8 cellular contexts compared by ENCODE assay signal in the genomic region with DNA sequence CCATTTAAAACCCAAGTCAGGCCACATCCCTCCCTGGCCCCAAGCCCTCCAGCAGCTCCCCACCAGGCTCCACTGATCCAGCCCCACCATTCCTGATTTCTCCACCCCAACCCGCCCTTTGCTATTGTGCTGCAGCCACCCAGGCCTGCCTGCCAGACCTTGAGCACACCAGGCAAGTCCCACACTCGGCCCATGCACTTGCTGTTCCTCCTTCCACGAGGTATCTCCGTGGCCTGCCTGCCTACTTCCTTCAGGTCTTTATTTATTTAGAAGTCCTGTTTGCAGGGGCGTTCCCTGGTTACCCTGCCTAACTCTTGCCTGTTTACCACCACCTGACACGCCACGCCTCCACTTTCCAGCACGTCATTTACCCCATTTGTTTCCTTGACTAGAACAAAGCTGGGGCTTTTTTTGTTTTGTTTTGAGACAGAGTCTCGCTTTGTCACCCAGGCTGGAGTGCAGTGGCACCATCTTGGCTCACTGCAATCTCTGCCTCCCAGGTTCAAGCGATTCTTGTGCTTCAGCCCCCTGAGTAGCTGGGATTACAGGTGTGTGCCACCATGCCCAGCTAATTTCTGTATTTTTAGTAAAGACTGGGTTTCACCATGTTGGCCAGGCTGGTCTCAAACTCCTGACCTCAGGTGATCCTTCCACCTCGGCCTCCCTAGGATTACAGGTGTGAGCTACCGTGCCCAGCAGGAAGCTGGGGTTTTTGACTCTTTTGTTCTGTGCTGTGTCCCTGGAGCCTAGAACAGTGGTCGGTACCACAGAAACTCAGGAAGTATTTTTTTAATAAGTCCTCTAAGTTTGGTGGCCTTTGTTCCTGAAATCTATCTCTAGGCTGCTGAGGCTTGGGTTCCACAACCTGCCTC. TPM values are rescaled to one million over a fixed set of nuclear protein-coding genes. Genes with fewer than 3 reads are reported as not detected.
DNase-seq lines count a peak whose midpoint lies in the region; ATAC-seq and TF ChIP-seq lines count a peak whose summit lies in the region.

No MANE protein-coding gene starts in this region.

- peak overlapping the region; percentile 100 for H3K27ac ChIP-seq in Karpas-422 (ENCODE audit: low read length)
- H3K27ac ChIP-seq in SJCRH30, result no peak overlapping the region

- H3K9me2 ChIP-seq in Karpas-422 (replicated peaks; ENCODE audit: insufficient read depth, low read length), result no peaks in the 10 kb centered on the region

- peak overlapping the region; percentile 63 for H3K9ac ChIP-seq in Karpas-422 (ENCODE audit: low read length)

- intact Hi-C loops in head of caudate nucleus (cut with DNase I), result loop anchor here (2.0 kb wide), 2 partner anchors 107 to 243 kb away; a partner anchor contains a TSS

- ATAC-seq in GM21447 (IDR thresholded peaks at IDR 0.05; ENCODE audit: unreplicated experiment), result peak; percentile 62

- H3K9me3 ChIP-seq in Karpas-422 (ENCODE audit: low read length) (no peaks in the 10 kb centered on the region), SJCRH30 (replicated peaks) (no peaks in the 10 kb centered on the region)

- H3K4me3 ChIP-seq in GM12875 (ENCODE audit: low read depth, low read length) (peak overlapping the region; percentile 33), Karpas-422 (ENCODE audit: low read length) (peak overlapping the region; percentile 27; the same call in 1 of the 2 replicates), SJCRH30 (no peak overlapping the region)

- TF ChIP-seq CTCF in GM12875 (IDR thresholded peaks at IDR 0.05; ENCODE audit: borderline replicate concordance, insufficient read depth, low read depth, low read length), result no peak

- H3K27me3 ChIP-seq in Karpas-422 (ENCODE audit: low read length) (no peaks in the 10 kb centered on the region), SJCRH30 (no peaks in the 10 kb centered on the region)

- H3K4me2 ChIP-seq in Karpas-422 (ENCODE audit: low read depth, low read length, poor library complexity, severe bottlenecking), result peak overlapping the region; percentile 40

- no peaks in the 10 kb centered on the region for H4K20me1 ChIP-seq in Karpas-422 (ENCODE audit: insufficient read depth, low read depth, low read length)

- H3K79me2 ChIP-seq in Karpas-422 (ENCODE audit: low read length), result peaks cover 12% of the 10 kb centered on the region

- H3K4me1 ChIP-seq in Karpas-422 (ENCODE audit: low read length) (peaks cover 94% of the 10 kb centered on the region), SJCRH30 (no peaks in the 10 kb centered on the region)

- H2AFZ ChIP-seq in Karpas-422 (ENCODE audit: low read length), result no peak overlapping the region

- H3K36me3 ChIP-seq in Karpas-422 (ENCODE audit: insufficient read depth, low read length) (peaks cover 37% of the 10 kb centered on the region), SJCRH30 (peaks cover 61% of the 10 kb centered on the region)

- DNase-seq in Karpas-422 (peak; percentile 89), activated T-cell treated with anti-CD3 and anti-CD28 coated beads for 1 hour (ENCODE audit: low read depth) (peak; percentile 88), head of caudate nucleus (peak in 31 of 42 donors; percentile 20 to 77 (median 48)), 8988T (no peak), SJCRH30 (no peak)
- DNase-seq in stimulated activated CD4-positive, alpha-beta T cell treated with anti-CD3 and anti-CD28 coated beads, TNF-alpha, amount 100 ng/mL, for 4 hours (ENCODE audit: low read depth in 3 of 3), result peak; percentile 65 to 93 (median 89)

RNA-seq across cellular contexts. Expression of a gene that starts 6.7 kb away (rescaled TPM):
- 83.8 and 108 TPM in 2 replicates for total RNA-seq in Karpas-422 (2014; rRNA removed; shearing (Covaris generic); ENCODE audit: low replicate concordance)
- total RNA-seq in SJCRH30 (2014; rRNA removed; shearing (Covaris generic)), result 60.6 and 60.9 TPM in 2 replicates

RNA-seq across cellular contexts. Expression of a gene that starts 13.6 kb away (rescaled TPM):
- total RNA-seq in Karpas-422 (2014; rRNA removed; shearing (Covaris generic); ENCODE audit: low replicate concordance), result 130 and 141 TPM in 2 replicates
- total RNA-seq in SJCRH30 (2014; rRNA removed; shearing (Covaris generic)), result 0.94 and 1.8 TPM in 2 replicates

RNA-seq across cellular contexts. Expression of a gene that starts 25.3 kb away (rescaled TPM):
- total RNA-seq in Karpas-422 (2014; rRNA removed; shearing (Covaris generic); ENCODE audit: low replicate concordance), result 3.2 and 6.5 TPM in 2 replicates
- total RNA-seq in SJCRH30 (2014; rRNA removed; shearing (Covaris generic)), result not detected in 2 replicates

RNA-seq across cellular contexts. Expression of a gene that starts 29.0 kb away (rescaled TPM):
- not detected in 2 replicates for total RNA-seq in Karpas-422 (2014; rRNA removed; shearing (Covaris generic); ENCODE audit: low replicate concordance)
- total RNA-seq in SJCRH30 (2014; rRNA removed; shearing (Covaris generic)), result 1.1 TPM in 2 replicates

Comparison
In these comparisons a context has a peak if more than half of its experiments do, and no peak if none do; other contexts are left out.
1. DNase-seq: peak in Karpas-422 (single experiment), activated T-cell treated with anti-CD3 and anti-CD28 coated beads for 1 hour (single experiment), head of caudate nucleus (31 of 42) and stimulated activated CD4-positive, alpha-beta T cell treated with anti-CD3 and anti-CD28 coated beads, TNF-alpha, amount 100 ng/mL, for 4 hours (3 of 3); none in 8988T (single experiment) and SJCRH30 (0 of 2).
2. RNA of a gene that starts 13.6 kb away (total RNA-seq): 130 to 141 TPM in Karpas-422; 0.94 to 1.8 TPM in SJCRH30; every median in the first group is over 10 times any median in the second.